Comparison of ENCODE assay signal across 10 cellular contexts in the genomic region with DNA sequence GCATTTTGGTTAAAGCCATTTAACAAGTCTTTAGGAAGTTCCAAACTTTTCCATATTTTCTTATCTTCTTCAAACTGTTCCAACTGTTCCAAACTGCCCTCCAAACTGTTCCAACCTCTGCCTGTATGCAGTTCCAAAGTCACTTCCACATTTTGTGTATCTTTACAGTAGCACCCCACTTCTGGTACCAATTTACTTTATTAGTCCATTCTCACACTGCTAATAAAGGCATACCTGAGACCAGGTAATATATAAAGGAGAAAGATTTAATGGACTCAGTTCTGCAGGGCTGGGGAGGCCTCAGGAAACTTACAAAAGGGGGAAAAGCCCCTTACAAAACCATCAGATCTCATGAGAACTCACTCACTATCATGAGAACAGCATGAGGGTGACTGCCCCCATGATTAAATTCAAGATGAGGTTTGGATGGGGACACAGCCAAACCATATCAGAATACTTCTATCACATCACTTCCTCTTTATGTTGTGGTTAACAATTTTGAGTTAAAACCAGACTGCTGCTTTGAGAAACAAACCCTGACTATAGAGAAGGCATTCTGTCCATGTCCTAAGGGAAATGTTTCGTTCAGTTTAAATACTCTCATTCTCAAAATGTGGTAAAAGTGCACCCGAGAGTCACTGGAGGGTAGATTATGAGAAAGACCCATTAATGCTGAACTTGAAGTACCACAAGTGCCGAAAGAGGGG. TPM values are rescaled to one million over a fixed set of nuclear protein-coding genes. Genes with fewer than 3 reads are reported as not detected.
DNase-seq lines count a peak whose midpoint lies in the region; ATAC-seq and TF ChIP-seq lines count a peak whose summit lies in the region.
"Had no signal": no experiment of that assay in that cellular context is flagged by ENCODE, and none has a peak within 500 bp of the region (broad histone marks: within the 10 kb centered on the region; RNA-seq: fewer than 3 reads in every experiment).

No MANE protein-coding gene starts in this region.

- H3K4me3 ChIP-seq in esophagus squamous epithelium: no peak overlapping the region

- TF ChIP-seq CTCF in esophagus squamous epithelium (IDR thresholded peaks at IDR 0.05): no peak

- no peaks in the 10 kb centered on the region for H3K27me3 ChIP-seq in esophagus squamous epithelium

- TF ChIP-seq POLR2A in esophagus squamous epithelium (IDR thresholded peaks at IDR 0.05): no peak

- peaks cover 0 to 22% (median 0%) of the 10 kb centered on the region in 3 donors for H3K36me3 ChIP-seq in esophagus squamous epithelium

- intact Hi-C loops in esophagus squamous epithelium (cut with DNase I): no loop called here

- H3K4me1 ChIP-seq in esophagus squamous epithelium: no peaks in the 10 kb centered on the region

- peaks cover 0 to 17% (median 7%) of the 10 kb centered on the region in 3 donors for H3K9me3 ChIP-seq in esophagus squamous epithelium

- peak; percentile 86 for ATAC-seq in GM18519 (IDR thresholded peaks at IDR 0.05; ENCODE audit: low FRiP score, unreplicated experiment)
- ATAC-seq in GM21576 (IDR thresholded peaks at IDR 0.05; ENCODE audit: unreplicated experiment): peak; percentile 61
- ATAC-seq in HG03565 (IDR thresholded peaks at IDR 0.05; ENCODE audit: unreplicated experiment): peak; percentile 84

- no peak for DNase-seq in esophagus squamous epithelium (lab: John Stamatoyannopoulos, UW)
- DNase-seq in activated gamma-delta T cell treated with Interleukin-2 at 50 U/mL for 16 hours: no peak
- no peak for DNase-seq in NCI-H526 treated with DMSO at 0.1 percent for 48 hours (lab: John Stamatoyannopoulos, UW)
- DNase-seq in T1000 (lab: John Stamatoyannopoulos, UW): no peak
- no peak for DNase-seq in DMS114 treated with DMSO at 0.1 percent for 48 hours (lab: John Stamatoyannopoulos, UW; ENCODE audit: unreplicated experiment)
- DNase-seq: NCI-H146 had no signal

- peak overlapping the region in 3 of 4 donors; percentile 16 to 42 (median 19) for H3K27ac ChIP-seq in esophagus squamous epithelium

- WGBS in esophagus squamous epithelium, 2 donors: 76 to 86% methylated on average over 3 of the region's 3 CpGs

RNA-seq across cellular contexts. Expression of a gene that starts 11.0 kb away (rescaled TPM):
- total RNA-seq in esophagus squamous epithelium: 1 to 10 TPM in 3 of 4 donors, under 1 TPM in 1; 0.45 to 5.5 (median 1.8) TPM
- total RNA-seq: myocyte had no signal

RNA-seq across cellular contexts. Expression of a gene that starts 55.2 kb away (rescaled TPM):
- total RNA-seq in esophagus squamous epithelium: 10 to 100 TPM in 1 of 4 donors, 1 to 10 TPM in 2, under 1 TPM in 1; 0.45 to 10.9 (median 5.8) TPM
- total RNA-seq: myocyte had no signal

RNA-seq across cellular contexts. Expression of a gene that starts 56.4 kb away (rescaled TPM):
- 1 to 10 TPM in 2 of 4 donors, under 1 TPM in 1, not detected in 1; 0.61 to 4.3 (median 3.4) TPM for total RNA-seq in esophagus squamous epithelium
- total RNA-seq: myocyte had no signal
